In the genomic region with DNA sequence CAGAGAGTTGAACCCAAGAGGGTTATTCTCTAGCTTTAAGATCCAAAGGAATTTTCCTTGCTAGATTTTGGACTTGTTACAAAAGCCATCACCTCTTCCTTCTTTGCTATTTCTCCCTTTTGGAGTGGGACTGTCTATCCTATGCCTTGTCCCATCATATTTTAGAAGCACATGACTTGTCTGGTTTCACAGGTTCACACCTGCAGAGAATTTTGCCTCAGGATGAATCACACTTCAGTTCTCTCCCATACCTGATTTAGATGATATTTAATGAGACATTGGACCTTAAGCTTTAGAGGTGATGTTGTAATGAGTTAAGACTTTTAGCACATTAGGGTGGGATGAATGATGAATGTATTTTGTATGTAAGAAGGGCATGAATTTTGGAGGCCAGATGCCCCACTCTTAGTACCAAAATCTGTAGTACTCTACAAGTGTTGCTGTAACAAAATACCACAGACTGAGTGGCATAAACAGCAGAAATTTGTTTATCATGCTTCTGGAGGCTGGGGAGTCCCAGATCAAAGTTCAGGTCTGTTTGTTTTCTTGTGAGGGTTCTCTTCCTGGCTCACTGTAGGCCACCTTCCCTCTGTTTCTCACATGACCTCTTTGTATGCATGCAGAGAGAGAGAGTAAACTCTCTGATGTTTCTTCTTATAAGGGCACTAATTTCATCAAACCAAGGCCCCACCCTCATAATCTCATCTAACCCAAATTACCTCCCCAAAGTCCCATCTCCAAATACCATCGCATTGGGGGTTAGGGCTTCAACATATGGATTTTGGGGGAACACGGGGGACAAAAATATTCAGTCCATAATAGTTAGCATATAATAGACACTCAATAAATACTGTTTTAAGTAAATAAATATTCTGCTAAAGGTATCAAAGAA, we compare ENCODE assay signal across 20 cellular contexts. TPM values are rescaled to one million over a fixed set of nuclear protein-coding genes. Genes with fewer than 3 reads are reported as not detected.
DNase-seq lines count a peak whose midpoint lies in the region; ATAC-seq and TF ChIP-seq lines count a peak whose summit lies in the region.
"Had no signal": no experiment of that assay in that cellular context is flagged by ENCODE, and none has a peak within 500 bp of the region (broad histone marks: within the 10 kb centered on the region; RNA-seq: fewer than 3 reads in every experiment).

No MANE protein-coding gene starts in this region.

- no peak overlapping the region for H2AFZ ChIP-seq in mammary epithelial cell (ENCODE audit: low read depth, low read length)

- peaks cover 9% of the 10 kb centered on the region for H3K9me3 Mint-ChIP-seq in MCF 10A (ENCODE audit: unreplicated experiment)

- no peaks in the 10 kb centered on the region for H3K4me1 Mint-ChIP-seq in MCF 10A (ENCODE audit: insufficient read depth, unreplicated experiment)
- H3K4me1 Mint-ChIP-seq: B cell; CD4-positive, CD25-positive, alpha-beta regulatory T cell had no signal

- H3K36me3 Mint-ChIP-seq in MCF 10A (ENCODE audit: insufficient read depth, unreplicated experiment): no peaks in the 10 kb centered on the region

- DNase-seq in mammary epithelial cell (peak; percentile 41), MCF 10A (ENCODE audit: unreplicated experiment) (no peak), left lobe of liver (ENCODE audit: low spot score) (no peak), right lobe of liver (no peak), glomerular visceral epithelial cell (ENCODE audit: extremely low spot score) (no peak)
- DNase-seq: CD4-positive, CD25-positive, alpha-beta regulatory T cell; CD8-positive, alpha-beta T cell; DMS 273 treated with DMSO at 0.1 percent for 48 hours; DMS79; EL; GDM1; GOT3; HFFc6 had no signal

- H3K79me2 ChIP-seq in mammary epithelial cell (ENCODE audit: insufficient read depth, low read length): no peaks in the 10 kb centered on the region

- BruUV-seq in mammary epithelial cell (replicated peaks; lab: Mats Ljungman, UMichigan): no TSS peak
- BruUV-seq in MCF 10A (replicated peaks; lab: Mats Ljungman, UMichigan): no TSS peak

- TF ChIP-seq POLR2A in right lobe of liver (IDR thresholded peaks at IDR 0.05): no peak

- H3K4me1 ChIP-seq in mammary epithelial cell (ENCODE audit: insufficient read depth, low read length) (peaks cover 3% of the 10 kb centered on the region), right lobe of liver (no peaks in the 10 kb centered on the region)
- H3K4me1 ChIP-seq: BLaER1 had no signal

- H3K27ac ChIP-seq in mammary epithelial cell (ENCODE audit: insufficient read depth, low read depth, low read length) (no peak overlapping the region), right lobe of liver (no peak overlapping the region)
- H3K27ac ChIP-seq: 22Rv1, BLaER1, C4-2B had no signal

- no peak overlapping the region for H3K4me3 ChIP-seq in mammary epithelial cell (replicated peaks in 1 of 3; ENCODE audit: insufficient read depth in 1 of 3, low read depth in 2 of 3, low read length in 3 of 3)
- no peak overlapping the region for H3K4me3 ChIP-seq in right lobe of liver
- H3K4me3 ChIP-seq: BLaER1, GM12878, HAP-1 had no signal

- intact Hi-C loops in mammary epithelial cell (cut with micrococcal nuclease) (no loop called here), MCF 10A (cut with micrococcal nuclease) (no loop called here), right lobe of liver (cut with DNase I) (no loop called here)

- no peak overlapping the region for H3K4me3 Mint-ChIP-seq in MCF 10A (ENCODE audit: unreplicated experiment)
- H3K4me3 Mint-ChIP-seq: B cell; CD4-positive, CD25-positive, alpha-beta regulatory T cell; CD8-positive, alpha-beta T cell; HFFc6 had no signal

- dilution Hi-C loops in mammary epithelial cell (cut with HindIII; ENCODE audit: low sequenced_read_pairs): no loop called here

- TF ChIP-seq CTCF in mammary epithelial cell (conservative IDR thresholded peaks at IDR 0.05 in 1 of 2, IDR thresholded peaks at IDR 0.05 in 1 of 2; ENCODE audit: extremely low read depth in 1 of 2, insufficient read depth in 1 of 2, low read depth in 1 of 2, low read length in 2 of 2) (no peak), MCF 10A (IDR thresholded peaks at IDR 0.05; ENCODE audit: unreplicated experiment) (no peak), right lobe of liver (IDR thresholded peaks at IDR 0.05) (no peak)

- no peak overlapping the region for H3K27ac Mint-ChIP-seq in MCF 10A (ENCODE audit: low read depth, unreplicated experiment)
- H3K27ac Mint-ChIP-seq: B cell; CD4-positive, CD25-positive, alpha-beta regulatory T cell; CD8-positive, alpha-beta T cell; HFFc6 had no signal

- peaks cover 3% of the 10 kb centered on the region for H3K9me3 ChIP-seq in mammary epithelial cell (replicated peaks; ENCODE audit: insufficient read depth, low read length)
- no peaks in the 10 kb centered on the region for H3K9me3 ChIP-seq in right lobe of liver

- CTCF ChIA-PET in mammary epithelial cell (lab: Charles Lee; ENCODE audit: low non-redundant PET) (no interaction called here), MCF 10A (lab: Yijun Ruan, JAX) (interaction anchor here (0.6 to 1.2 kb wide), 2 partner anchors 99 to 179 kb away, joined by 3 read pairs; no protein-coding TSS in a partner anchor)

- 100% methylated on average over 2 of the region's 2 CpGs for WGBS in mammary epithelial cell (ENCODE audit: low coverage, missing lambda C conversion rate)
- WGBS in right lobe of liver (ENCODE audit: insufficient coverage, low coverage, low lambda C conversion rate, missing lambda C conversion rate): 100% methylated on average over 2 of the region's 2 CpGs

- H3K4me2 ChIP-seq in mammary epithelial cell (ENCODE audit: insufficient read depth, low read depth, low read length): no peak overlapping the region
- H3K4me2 ChIP-seq: BLaER1 had no signal

- ATAC-seq in left lobe of liver: peak; percentile 21
- ATAC-seq in right lobe of liver: peak; percentile 34 to 75 (median 46)
- no peak for ATAC-seq in GM19395 (IDR thresholded peaks at IDR 0.05; ENCODE audit: unreplicated experiment)
- ATAC-seq: CD8-positive, alpha-beta T cell; GM12878 had no signal

- no peaks in the 10 kb centered on the region for H4K20me1 ChIP-seq in mammary epithelial cell (ENCODE audit: insufficient read depth, low read length)
- H4K20me1 ChIP-seq: BLaER1 had no signal

- H3K27me3 ChIP-seq in mammary epithelial cell (ENCODE audit: insufficient read depth, low read length) (no peaks in the 10 kb centered on the region), right lobe of liver (no peaks in the 10 kb centered on the region)
- H3K27me3 ChIP-seq: BLaER1 had no signal

- no peaks in the 10 kb centered on the region for H3K27me3 Mint-ChIP-seq in MCF 10A (ENCODE audit: insufficient read depth, unreplicated experiment)
- H3K27me3 Mint-ChIP-seq: B cell had no signal

- H3K9ac ChIP-seq in mammary epithelial cell (ENCODE audit: insufficient read depth, low read length): no peak overlapping the region
- H3K9ac ChIP-seq: BLaER1 had no signal

- POLR2A ChIA-PET in MCF 10A (lab: Yijun Ruan, JAX): interaction anchor here (1.0 to 3.8 kb wide), 2 partner anchors 10 to 13 kb away, joined by 3 to 21 read pairs; a partner anchor contains a TSS

- H3K36me3 ChIP-seq in mammary epithelial cell (ENCODE audit: insufficient read depth, low read length) (no peaks in the 10 kb centered on the region), right lobe of liver (no peaks in the 10 kb centered on the region)
- H3K36me3 ChIP-seq: HAP-1 had no signal

- in situ Hi-C loops in mammary epithelial cell (cut with MboI; ENCODE audit: low sequenced_read_pairs in 2 of 2): no loop called here

RNA-seq across cellular contexts. Expression of a gene that starts 10.0 kb away (rescaled TPM):
- 1 to 10 TPM; 1.5 to 1.7 TPM for total RNA-seq in mammary epithelial cell
- 1.5 TPM for polyA plus RNA-seq in mammary epithelial cell
- 5.4 TPM for polyA minus RNA-seq in mammary epithelial cell
- 1.2 and 1.7 TPM in 2 replicates for total RNA-seq in MCF 10A (2022)
- 2.1 TPM for total RNA-seq in left lobe of liver
- 1 to 10 TPM in 5 of 6 experiments, under 1 TPM in 1; 0.89 to 1.9 (median 1.7) TPM for total RNA-seq in right lobe of liver

RNA-seq across cellular contexts. Expression of a gene that starts 10.4 kb away (rescaled TPM):
- total RNA-seq in mammary epithelial cell: 10 to 100 TPM; 43.5 to 43.7 TPM
- polyA plus RNA-seq in mammary epithelial cell: 22.9 TPM
- polyA minus RNA-seq in mammary epithelial cell: 26.6 TPM
- total RNA-seq in MCF 10A (2022): 55.1 and 58.2 TPM in 2 replicates
- total RNA-seq in left lobe of liver: 27.3 TPM
- total RNA-seq in right lobe of liver: 10 to 100 TPM; 30.2 to 44.9 (median 39.6) TPM
